ENCODE assay signal across 20 cellular contexts in the genomic region with DNA sequence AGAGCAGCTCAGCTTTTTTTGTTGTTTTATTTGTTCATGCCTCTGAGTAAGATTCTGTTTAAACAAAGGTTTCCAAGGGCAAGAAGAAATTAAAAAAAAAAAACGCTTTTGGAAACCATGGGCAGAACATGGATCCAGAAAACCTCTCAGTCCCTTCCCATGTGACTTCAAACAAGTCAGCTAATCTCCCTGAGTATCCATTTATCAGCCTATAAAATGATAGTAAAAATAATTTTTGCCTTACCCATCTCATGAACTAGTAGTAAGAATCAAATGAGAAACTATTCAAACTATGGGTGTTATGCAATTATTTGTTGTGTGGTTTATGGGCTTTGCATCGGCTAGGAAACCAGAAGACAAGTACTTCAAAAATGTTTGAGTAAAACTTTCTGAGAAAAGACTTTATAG. TPM values are rescaled to one million over a fixed set of nuclear protein-coding genes. Genes with fewer than 3 reads are reported as not detected.
DNase-seq lines count a peak whose midpoint lies in the region; ATAC-seq, FAIRE-seq and TF ChIP-seq lines count a peak whose summit lies in the region.
"Had no signal": no experiment of that assay in that cellular context is flagged by ENCODE, and none has a peak within 500 bp of the region (broad histone marks: within the 10 kb centered on the region; RNA-seq: fewer than 3 reads in every experiment).

No MANE protein-coding gene starts in this region.

- H3K4me1 ChIP-seq in A549 (peaks cover 45% of the 10 kb centered on the region), esophagus muscularis mucosa (peaks cover 33 to 99% (median 94%) of the 10 kb centered on the region in 4 donors), mucosa of descending colon (ENCODE audit: low read depth) (peaks cover 28% of the 10 kb centered on the region)

- H3K27ac ChIP-seq in A549: peak overlapping the region; percentile 60 to 75; a peak in 5 of 6 replicates
- H3K27ac ChIP-seq in esophagus muscularis mucosa (replicated peaks in 1 of 4): peak overlapping the region; percentile 29 to 75 (median 61)
- H3K27ac ChIP-seq: PC-9 had no signal

- TF ChIP-seq POLR2A in A549 (IDR thresholded peaks at IDR 0.05; ENCODE audit: low read length) (no peak), esophagus muscularis mucosa (IDR thresholded peaks at IDR 0.05; ENCODE audit: low read depth) (no peak)

- H3K4me3 Mint-ChIP-seq in progenitor cell of endocrine pancreas (ENCODE audit: low read depth): no peak overlapping the region
- H3K4me3 Mint-ChIP-seq: activated CD4-positive, alpha-beta T cell treated with anti-CD3 and anti-CD28 coated beads for 36 hours; natural killer cell treated with Interleukin-12 subunit alpha and Interleukin-12 subunit beta and Interleukin-15 and Interleukin-18, amount 100 ng/mL, for 72 hours; T-cell had no signal

- TF ChIP-seq RAD21 in A549 (conservative IDR thresholded peaks at IDR 0.05 in 1 of 2, IDR thresholded peaks at IDR 0.05 in 1 of 2): no peak

- POLR2A ChIA-PET in A549 (lab: Yijun Ruan, JAX): interaction anchor here (0.6 to 1.5 kb wide), 4 partner anchors 12 to 514 kb away, joined by 3 to 12 read pairs (median 4); a partner anchor contains a TSS

- ATAC-seq in A549 (peak; percentile 58 to 81; a peak in 5 of 6 replicates), mucosa of descending colon (peak; percentile 11), SK-N-SH treated with all-trans-retinoic acid at 6 μM for 48 hours (no peak; the same call in 2 of the 3 replicates)
- ATAC-seq: activated CD4-positive, alpha-beta T cell treated with anti-CD3 and anti-CD28 coated beads for 36 hours; natural killer cell treated with Interleukin-12 subunit alpha and Interleukin-12 subunit beta and Interleukin-15 and Interleukin-18, amount 100 ng/mL, for 72 hours; T-cell had no signal

- no peaks in the 10 kb centered on the region for H3K27me3 ChIP-seq in esophagus muscularis mucosa

- peak overlapping the region; percentile 71 for H3K4me2 ChIP-seq in A549
- H3K4me2 ChIP-seq: PC-9 had no signal

- H3K9me3 ChIP-seq in A549 (no peaks in the 10 kb centered on the region), esophagus muscularis mucosa (no peaks in the 10 kb centered on the region), mucosa of descending colon (no peaks in the 10 kb centered on the region)

- H3K27ac Mint-ChIP-seq in progenitor cell of endocrine pancreas: no peak overlapping the region
- H3K27ac Mint-ChIP-seq: activated CD4-positive, alpha-beta T cell treated with anti-CD3 and anti-CD28 coated beads for 36 hours; natural killer cell treated with Interleukin-12 subunit alpha and Interleukin-12 subunit beta and Interleukin-15 and Interleukin-18, amount 100 ng/mL, for 72 hours; T-cell had no signal

- H3K36me3 ChIP-seq in esophagus muscularis mucosa: no peaks in the 10 kb centered on the region
- no peaks in the 10 kb centered on the region for H3K36me3 ChIP-seq in mucosa of descending colon (ENCODE audit: low read depth)

- peak; percentile 7 to 77 for DNase-seq in A549 (ENCODE audit: low read depth in 1 of 2, low spot score in 1 of 2)
- DNase-seq in LHCN-M2 (ENCODE audit: low read depth): peak; percentile 63
- no peak for DNase-seq in esophagus muscularis mucosa (ENCODE audit: extremely low spot score)
- no peak for DNase-seq in mucosa of descending colon
- no peak for DNase-seq in progenitor cell of endocrine pancreas (ENCODE audit: low spot score, unreplicated experiment)
- DNase-seq in NCI-H128 (lab: John Stamatoyannopoulos, UW; ENCODE audit: unreplicated experiment): no peak
- DNase-seq in activated CD4-positive, alpha-beta T cell treated with anti-CD3 and anti-CD28 coated beads, Interleukin-2, amount 50 U/mL, for 48 hours: no peak
- DNase-seq: activated CD4-positive, alpha-beta T cell treated with anti-CD3 and anti-CD28 coated beads for 36 hours; activated T-cell treated with anti-CD3 and anti-CD28 coated beads, Interleukin-2, amount 50 U/mL, for 48 hours; amygdala; Calu3; dermis blood vessel endothelial cell; kidney; NCI-H1105 treated with DMSO at 0.1 percent for 48 hours; NCI-H510A treated with DMSO at 0.1 percent for 48 hours; T-cell had no signal

- peaks cover 34% of the 10 kb centered on the region for H3K4me1 Mint-ChIP-seq in progenitor cell of endocrine pancreas (ENCODE audit: low read depth)
- H3K4me1 Mint-ChIP-seq: activated CD4-positive, alpha-beta T cell treated with anti-CD3 and anti-CD28 coated beads for 36 hours; T-cell had no signal

- H3K9me3 Mint-ChIP-seq in progenitor cell of endocrine pancreas (ENCODE audit: low read depth): no peaks in the 10 kb centered on the region
- H3K9me3 Mint-ChIP-seq: T-cell had no signal

- intact Hi-C loops in esophagus muscularis mucosa (cut with DNase I): no loop called here
- intact Hi-C loops in mucosa of descending colon (cut with DNase I, micrococcal nuclease): no loop called here

- 1% methylated on average over 2 of the region's 2 CpGs for WGBS in A549 (ENCODE audit: missing lambda C conversion rate)
- WGBS in esophagus muscularis mucosa: 20% methylated on average over 2 of the region's 2 CpGs

- TF ChIP-seq EP300 in A549 (IDR thresholded peaks at IDR 0.05) (peak; percentile 42 to 56; a peak in 3 of 5 replicates), esophagus muscularis mucosa (IDR thresholded peaks at IDR 0.05) (no peak)

- no peaks in the 10 kb centered on the region for H3K27me3 Mint-ChIP-seq in progenitor cell of endocrine pancreas
- H3K27me3 Mint-ChIP-seq: natural killer cell treated with Interleukin-12 subunit alpha and Interleukin-12 subunit beta and Interleukin-15 and Interleukin-18, amount 100 ng/mL, for 72 hours; T-cell had no signal

- TF ChIP-seq CTCF in A549 (IDR thresholded peaks at IDR 0.05): no peak
- no peak for TF ChIP-seq CTCF in esophagus muscularis mucosa (IDR thresholded peaks at IDR 0.05)
- no peak for TF ChIP-seq CTCF in mucosa of descending colon (IDR thresholded peaks at IDR 0.05)
- TF ChIP-seq CTCF in progenitor cell of endocrine pancreas (IDR thresholded peaks at IDR 0.05; ENCODE audit: unreplicated experiment): no peak

- no peaks in the 10 kb centered on the region for H3K36me3 Mint-ChIP-seq in progenitor cell of endocrine pancreas (ENCODE audit: insufficient read depth)
- H3K36me3 Mint-ChIP-seq: natural killer cell treated with Interleukin-12 subunit alpha and Interleukin-12 subunit beta and Interleukin-15 and Interleukin-18, amount 100 ng/mL, for 72 hours; T-cell had no signal

- H3K4me3 ChIP-seq in A549: no peak overlapping the region
- H3K4me3 ChIP-seq in esophagus muscularis mucosa: no peak overlapping the region
- H3K4me3 ChIP-seq in mucosa of descending colon: no peak overlapping the region
- H3K4me3 ChIP-seq: PC-9, skin epidermis had no signal

- peak; percentile 51 for FAIRE-seq in A549 (lab: Jason Lieb, UNC)
- FAIRE-seq: kidney had no signal

- CTCF ChIA-PET in A549 (lab: Yijun Ruan, JAX): interaction anchor here (0.9 to 2.8 kb wide), 2 partner anchors 25 to 398 kb away, joined by 3 to 8 read pairs; no protein-coding TSS in a partner anchor

TF ChIP-seq in A549, 52 proteins besides CTCF, POLR2A, EP300 and RAD21 (continues in another document):
- peak; percentile 75 for TF ChIP-seq JUNB (IDR thresholded peaks at IDR 0.05)
- TF ChIP-seq, protein P1, sequence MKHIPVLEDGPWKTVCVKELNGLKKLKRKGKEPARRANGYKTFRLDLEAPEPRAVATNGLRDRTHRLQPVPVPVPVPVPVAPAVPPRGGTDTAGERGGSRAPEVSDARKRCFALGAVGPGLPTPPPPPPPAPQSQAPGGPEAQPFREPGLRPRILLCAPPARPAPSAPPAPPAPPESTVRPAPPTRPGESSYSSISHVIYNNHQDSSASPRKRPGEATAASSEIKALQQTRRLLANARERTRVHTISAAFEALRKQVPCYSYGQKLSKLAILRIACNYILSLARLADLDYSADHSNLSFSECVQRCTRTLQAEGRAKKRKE (CRISPR knock-in tag; IDR thresholded peaks at IDR 0.05; ENCODE audit: low read depth): no peak
- peak; percentile 73; the same call in 1 of the 2 replicates for TF ChIP-seq GATA3 (IDR thresholded peaks at IDR 0.05; ENCODE audit: borderline replicate concordance)
- TF ChIP-seq, protein P2, sequence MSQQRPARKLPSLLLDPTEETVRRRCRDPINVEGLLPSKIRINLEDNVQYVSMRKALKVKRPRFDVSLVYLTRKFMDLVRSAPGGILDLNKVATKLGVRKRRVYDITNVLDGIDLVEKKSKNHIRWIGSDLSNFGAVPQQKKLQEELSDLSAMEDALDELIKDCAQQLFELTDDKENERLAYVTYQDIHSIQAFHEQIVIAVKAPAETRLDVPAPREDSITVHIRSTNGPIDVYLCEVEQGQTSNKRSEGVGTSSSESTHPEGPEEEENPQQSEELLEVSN (IDR thresholded peaks at IDR 0.05; ENCODE audit: borderline replicate concordance, low read depth): no peak
- TF ChIP-seq NFE2L2 (conservative IDR thresholded peaks at IDR 0.05; ENCODE audit: low read length): no peak

TF ChIP-seq in SK-N-SH treated with all-trans-retinoic acid at 6 μM for 48 hours, 23 proteins besides CTCF, POLR2A, EP300 and RAD21 (continues in another document):
- TF ChIP-seq OSR1 (CRISPR knock-in tag; IDR thresholded peaks at IDR 0.05) (no peak), TOX (CRISPR knock-in tag; IDR thresholded peaks at IDR 0.05; ENCODE audit: borderline replicate concordance) (no peak), PPARA (CRISPR knock-in tag; IDR thresholded peaks at IDR 0.05; ENCODE audit: borderline replicate concordance) (no peak)
- TF ChIP-seq, protein P3, sequence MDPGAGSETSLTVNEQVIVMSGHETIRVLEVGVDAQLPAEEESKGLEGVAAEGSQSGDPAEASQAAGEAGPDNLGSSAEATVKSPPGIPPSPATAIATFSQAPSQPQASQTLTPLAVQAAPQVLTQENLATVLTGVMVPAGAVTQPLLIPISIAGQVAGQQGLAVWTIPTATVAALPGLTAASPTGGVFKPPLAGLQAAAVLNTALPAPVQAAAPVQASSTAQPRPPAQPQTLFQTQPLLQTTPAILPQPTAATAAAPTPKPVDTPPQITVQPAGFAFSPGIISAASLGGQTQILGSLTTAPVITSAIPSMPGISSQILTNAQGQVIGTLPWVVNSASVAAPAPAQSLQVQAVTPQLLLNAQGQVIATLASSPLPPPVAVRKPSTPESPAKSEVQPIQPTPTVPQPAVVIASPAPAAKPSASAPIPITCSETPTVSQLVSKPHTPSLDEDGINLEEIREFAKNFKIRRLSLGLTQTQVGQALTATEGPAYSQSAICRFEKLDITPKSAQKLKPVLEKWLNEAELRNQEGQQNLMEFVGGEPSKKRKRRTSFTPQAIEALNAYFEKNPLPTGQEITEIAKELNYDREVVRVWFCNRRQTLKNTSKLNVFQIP (CRISPR knock-in tag; IDR thresholded peaks at IDR 0.05; ENCODE audit: borderline replicate concordance, low read depth): no peak

RNA-seq across cellular contexts. Expression of a gene that starts 27.6 kb away (rescaled TPM):
- polyA plus RNA-seq in A549 (2011; rRNA removed) (7.6 and 10.1 TPM in 2 replicates), A549 (2017; fragmentation: RNase III; extraction: RNeasy Plus Mini Kit Qiagen cat#74134 plus additional on column Dnase treatment) (8.0 to 8.9 TPM (median 8.7 TPM) in 3 replicates)
- polyA plus RNA-seq in A549 (2012; cell fraction: cytosol; rRNA removed): 1.4 and 1.6 TPM in 2 replicates
- 0.95 and 1.3 TPM in 2 replicates for polyA plus RNA-seq in A549 (2012; cell fraction: nucleus; rRNA removed)
- polyA minus RNA-seq in A549 (2011; rRNA and poly(A)+ RNA removed): 7.1 and 9.1 TPM in 2 replicates
- total RNA-seq in LHCN-M2 (2014; rRNA removed) (6.2 and 10.4 TPM in 2 replicates), esophagus muscularis mucosa (100 to 1,000 TPM in 2 of 4 donors, 10 to 100 TPM in 2; 71.7 to 147 (median 121) TPM), mucosa of descending colon (10 to 100 TPM; 28.5 to 96.2 (median 37.4) TPM), progenitor cell of endocrine pancreas (9.1 and 11.5 TPM in 2 replicates)
- polyA plus RNA-seq in LHCN-M2 (2012): 0.70 TPM
- total RNA-seq: natural killer cell treated with Interleukin-12 subunit alpha and Interleukin-12 subunit beta and Interleukin-15 and Interleukin-18, amount 100 ng/mL, for 72 hours had no signal

Comparison
In these comparisons a context has a peak if more than half of its experiments do, and no peak if none do; other contexts are left out.
1. DNase-seq: peak in A549 (2 of 2) and LHCN-M2 (single experiment); none in esophagus muscularis mucosa (single experiment), mucosa of descending colon (0 of 3), progenitor cell of endocrine pancreas (single experiment), NCI-H128 (single experiment) and activated CD4-positive, alpha-beta T cell treated with anti-CD3 and anti-CD28 coated beads, Interleukin-2, amount 50 U/mL, for 48 hours (0 of 2).